10 cellular contexts compared by ENCODE assay signal in genomic region chrX:10326578-10326977, GRCh38.
A peak's percentile ranks its signal among the peaks of the same experiment; 100 is the strongest.
DNase-seq lines count a peak whose midpoint lies in the region; ATAC-seq and TF ChIP-seq lines count a peak whose summit lies in the region.
"Had no signal": no experiment of that assay in that cellular context is flagged by ENCODE, and none has a peak within 500 bp of the region (broad histone marks: within the 10 kb centered on the region; RNA-seq: fewer than 3 reads in every experiment).

No MANE protein-coding gene starts in this region.

- ATAC-seq in HG03571 (IDR thresholded peaks at IDR 0.05; ENCODE audit: unreplicated experiment) (no peak), HG02571 (IDR thresholded peaks at IDR 0.05; ENCODE audit: unreplicated experiment) (no peak), HG03139 (IDR thresholded peaks at IDR 0.05; ENCODE audit: unreplicated experiment) (no peak), GM18907 (IDR thresholded peaks at IDR 0.05; ENCODE audit: unreplicated experiment) (no peak)

- WGBS in liver: 18% methylated on average over 2 of the region's 2 CpGs

- H3K4me2 ChIP-seq in Karpas-422 (ENCODE audit: low read depth, low read length, poor library complexity, severe bottlenecking): no peak overlapping the region

- H3K4me1 ChIP-seq in Karpas-422 (ENCODE audit: low read length) (no peaks in the 10 kb centered on the region), liver (ENCODE audit: control insufficient read depth in 4 of 4, insufficient read depth in 4 of 4, low read length in 3 of 4) (no peaks in the 10 kb centered on the region)
- H3K4me1 ChIP-seq: esophagus squamous epithelium had no signal

- H2AFZ ChIP-seq in Karpas-422 (ENCODE audit: low read length): no peak overlapping the region

- peak; percentile 43 for TF ChIP-seq CTCF in liver (IDR thresholded peaks at IDR 0.05; ENCODE audit: low read depth, low read length, missing input control)

- H3K27ac ChIP-seq in Karpas-422 (ENCODE audit: low read length) (no peak overlapping the region), liver (ENCODE audit: low read depth in 1 of 2, low read length in 2 of 2) (no peak overlapping the region)
- H3K27ac ChIP-seq: esophagus squamous epithelium had no signal

- H4K20me1 ChIP-seq in Karpas-422 (ENCODE audit: insufficient read depth, low read depth, low read length): no peaks in the 10 kb centered on the region

- DNase-seq in DMS 273 treated with DMSO at 0.1 percent for 48 hours (lab: John Stamatoyannopoulos, UW): peak; percentile 30
- peak; percentile 52 for DNase-seq in Karpas-422
- DNase-seq in amniotic epithelial cell (ENCODE audit: low read depth): peak; percentile 67
- DNase-seq: activated CD4-positive, alpha-beta T cell treated with anti-CD3 and anti-CD28 coated beads, Interleukin-2, amount 50 U/mL, for 4 hours; esophagus squamous epithelium had no signal

- H3K9ac ChIP-seq in Karpas-422 (ENCODE audit: low read length): no peak overlapping the region
- no peak overlapping the region for H3K9ac ChIP-seq in liver (ENCODE audit: low read depth in 1 of 2, low read length in 2 of 2)

- peak; percentile 73 to 84 for TF ChIP-seq RAD21 in liver (IDR thresholded peaks at IDR 0.05)

- no peaks in the 10 kb centered on the region for H3K36me3 ChIP-seq in Karpas-422 (ENCODE audit: insufficient read depth, low read length)
- no peaks in the 10 kb centered on the region for H3K36me3 ChIP-seq in liver (ENCODE audit: control insufficient read depth in 4 of 4, insufficient read depth in 3 of 4, low read depth in 1 of 4, low read length in 3 of 4)
- H3K36me3 ChIP-seq: esophagus squamous epithelium had no signal

- H3K27me3 ChIP-seq in Karpas-422 (ENCODE audit: low read length) (no peaks in the 10 kb centered on the region), liver (ENCODE audit: control insufficient read depth in 4 of 4, insufficient read depth in 4 of 4, low read length in 3 of 4) (no peaks in the 10 kb centered on the region)
- H3K27me3 ChIP-seq: esophagus squamous epithelium had no signal

- H3K9me2 ChIP-seq in Karpas-422 (replicated peaks; ENCODE audit: insufficient read depth, low read length): no peaks in the 10 kb centered on the region

- H3K9me3 ChIP-seq in Karpas-422 (ENCODE audit: low read length): no peaks in the 10 kb centered on the region
- no peaks in the 10 kb centered on the region for H3K9me3 ChIP-seq in liver (ENCODE audit: control insufficient read depth in 4 of 4, low read length in 3 of 4)
- H3K9me3 ChIP-seq: esophagus squamous epithelium had no signal

- no peaks in the 10 kb centered on the region for H3K79me2 ChIP-seq in Karpas-422 (ENCODE audit: low read length)

- no peak overlapping the region for H3K4me3 ChIP-seq in Karpas-422 (ENCODE audit: low read length)
- no peak overlapping the region for H3K4me3 ChIP-seq in liver (ENCODE audit: low read depth in 1 of 3, low read length in 3 of 3)
- H3K4me3 ChIP-seq: esophagus squamous epithelium had no signal

TF ChIP-seq in liver, 16 proteins besides CTCF, POLR2A, EP300 and RAD21:
- TF ChIP-seq REST (IDR thresholded peaks at IDR 0.05): no peak
- peak; percentile 9 to 29 for TF ChIP-seq HNF4A (conservative IDR thresholded peaks at IDR 0.05)
- peak; percentile 7 to 27 for TF ChIP-seq RXRA (IDR thresholded peaks at IDR 0.05)
- no peak for TF ChIP-seq NR2F2 (IDR thresholded peaks at IDR 0.05)
- TF ChIP-seq TAF1 (conservative IDR thresholded peaks at IDR 0.05): no peak
- TF ChIP-seq FOXA1 (IDR thresholded peaks at IDR 0.05): no peak
- peak; percentile 15 for TF ChIP-seq SP1 (IDR thresholded peaks at IDR 0.05)
- TF ChIP-seq EGR1 (IDR thresholded peaks at IDR 0.05; ENCODE audit: low read depth in 2 of 2): no peak
- TF ChIP-seq ATF3 (IDR thresholded peaks at IDR 0.05): no peak
- TF ChIP-seq GABPA (IDR thresholded peaks at IDR 0.05 in 1 of 2, conservative IDR thresholded peaks at IDR 0.05 in 1 of 2): no peak
- TF ChIP-seq ZBTB33 (IDR thresholded peaks at IDR 0.05): no peak
- TF ChIP-seq FOXA2 (IDR thresholded peaks at IDR 0.05): peak; percentile 14
- TF ChIP-seq MAX (IDR thresholded peaks at IDR 0.05): no peak
- TF ChIP-seq HNF4G (IDR thresholded peaks at IDR 0.05): no peak
- no peak for TF ChIP-seq YY1 (IDR thresholded peaks at IDR 0.05)
- TF ChIP-seq JUND (IDR thresholded peaks at IDR 0.05): no peak
